ENCODE assay signal across 12 cellular contexts in genomic region chr15:20348900-20349773, GRCh38.
A peak's percentile ranks its signal among the peaks of the same experiment; 100 is the strongest.
DNase-seq lines count a peak whose midpoint lies in the region; ATAC-seq and TF ChIP-seq lines count a peak whose summit lies in the region.
"Had no signal": no experiment of that assay in that cellular context is flagged by ENCODE, and none has a peak within 500 bp of the region (broad histone marks: within the 10 kb centered on the region; RNA-seq: fewer than 3 reads in every experiment).

No MANE protein-coding gene starts in this region.

- no peaks in the 10 kb centered on the region for H3K79me1 ChIP-seq in H9 (ENCODE audit: insufficient read depth, low read depth, low read length, poor library complexity, severe bottlenecking)

- no peak overlapping the region for H3K18ac ChIP-seq in H9 (ENCODE audit: insufficient read length, low read depth, low read length)

- no peak overlapping the region for H3K9ac ChIP-seq in H9 (ENCODE audit: extremely low read depth, insufficient read length, low read length)

- peak; percentile 22 for DNase-seq in Daoy (ENCODE audit: low read depth)
- peak; percentile 31 for DNase-seq in H9
- peak; percentile 75 for DNase-seq in cardiac septum (ENCODE audit: low spot score)
- peak; percentile 87 for DNase-seq in posterior vena cava (ENCODE audit: low spot score)
- DNase-seq in stimulated activated naive CD4-positive, alpha-beta T cell (lab: John Stamatoyannopoulos, UW), result no peak
- no peak for DNase-seq in NCI-H748 (lab: John Stamatoyannopoulos, UW; ENCODE audit: unreplicated experiment)
- DNase-seq in NCI-H1930 (lab: John Stamatoyannopoulos, UW), result no peak
- DNase-seq: GDM1, hippocampal formation, NCI-H1417 treated with DMSO at 0.1 percent for 48 hours, NCI-H524 treated with DMSO at 0.1 percent for 48 hours had no signal

- H3K79me2 ChIP-seq in H9 (ENCODE audit: insufficient read depth, low read length), result no peaks in the 10 kb centered on the region

- peaks cover 27 to 38% (median 32%) of the 10 kb centered on the region in 3 experiments for H3K36me3 Mint-ChIP-seq in H9 (ENCODE audit: insufficient read depth in 1 of 3, low read depth in 3 of 3)

- no peaks in the 10 kb centered on the region for H3K9me3 Mint-ChIP-seq in H9

- no peak overlapping the region for H3K27ac Mint-ChIP-seq in H9

- no peak overlapping the region for H2AFZ ChIP-seq in H9 (ENCODE audit: low read length)

- no peak for ATAC-seq in HG02938 (IDR thresholded peaks at IDR 0.05; ENCODE audit: unreplicated experiment)

- no peak overlapping the region for H3K14ac ChIP-seq in H9 (ENCODE audit: insufficient read depth, low read length)

- H2BK120ac ChIP-seq in H9 (ENCODE audit: low read depth, low read length, poor library complexity, severe bottlenecking), result no peak overlapping the region

- no peak overlapping the region for H3K4me3 Mint-ChIP-seq in H9

- no peak overlapping the region for H3K27ac ChIP-seq in H9 (ENCODE audit: insufficient read length, low read depth, low read length)

- peaks cover 19% of the 10 kb centered on the region for H3K27me3 Mint-ChIP-seq in H9 (ENCODE audit: low read depth)

- H3K4me1 ChIP-seq in H9 (ENCODE audit: insufficient read depth, low read length), result no peaks in the 10 kb centered on the region

- no peak overlapping the region for H3K56ac ChIP-seq in H9 (ENCODE audit: insufficient read length, low read depth, low read length)

- H3K27me3 ChIP-seq in H9 (ENCODE audit: insufficient read depth, low read length), result no peaks in the 10 kb centered on the region

- no peak overlapping the region for H2AK5ac ChIP-seq in H9 (ENCODE audit: insufficient read length, low read length)

- H2BK5ac ChIP-seq in H9 (ENCODE audit: insufficient read length, low read length), result no peak overlapping the region

- H3K9me3 ChIP-seq in H9 (ENCODE audit: control insufficient read depth, low read depth, low read length), result peaks cover 100% of the 10 kb centered on the region

- no peak overlapping the region for H3K23ac ChIP-seq in H9 (ENCODE audit: insufficient read length, low read depth, low read length)

- no peak overlapping the region for H2BK20ac ChIP-seq in H9 (ENCODE audit: low read depth, low read length, poor library complexity, severe bottlenecking)

- H3K4ac ChIP-seq in H9 (ENCODE audit: low read depth, low read length), result no peak overlapping the region

- H3T11ph ChIP-seq in H9 (ENCODE audit: low read length), result no peak overlapping the region

- H3K4me1 Mint-ChIP-seq in H9, result no peaks in the 10 kb centered on the region

- no peak overlapping the region for H4K91ac ChIP-seq in H9 (ENCODE audit: insufficient read length, low read depth, low read length)

- WGBS in H9 (ENCODE audit: extremely low coverage, insufficient read length, low lambda C conversion rate), result no CpG with 5 or more reads among the region's 18 CpGs

- H3K4me2 ChIP-seq in H9 (ENCODE audit: insufficient read depth, insufficient read length, low read length), result no peak overlapping the region

- no peak overlapping the region for H4K5ac ChIP-seq in H9 (ENCODE audit: insufficient read length, low read depth, low read length)

- no peaks in the 10 kb centered on the region for H4K20me1 ChIP-seq in H9 (ENCODE audit: control insufficient read depth, insufficient read depth, insufficient read length)

- no peaks in the 10 kb centered on the region for H3K23me2 ChIP-seq in H9 (ENCODE audit: insufficient read length, low read depth, low read length, poor library complexity, severe bottlenecking)

- no peak overlapping the region for H2BK15ac ChIP-seq in H9 (ENCODE audit: low read depth, low read length)

- H2BK12ac ChIP-seq in H9 (ENCODE audit: insufficient read length, low read depth, low read length), result no peak overlapping the region

- no peak overlapping the region for H4K8ac ChIP-seq in H9 (replicated peaks; ENCODE audit: insufficient read length, low read depth, low read length)

- TF ChIP-seq CTCF in H9 (conservative IDR thresholded peaks at IDR 0.05), result no peak

- intact Hi-C loops in cardiac septum (cut with DNase I), result no loop called here
- intact Hi-C loops in posterior vena cava (cut with DNase I), result no loop called here

Comparison
In these comparisons a context has a peak if more than half of its experiments do, and no peak if none do; other contexts are left out.
1. DNase-seq: peak in Daoy (single experiment), H9 (single experiment), cardiac septum (single experiment) and posterior vena cava (single experiment); none in stimulated activated naive CD4-positive, alpha-beta T cell (0 of 6), NCI-H748 (single experiment) and NCI-H1930 (0 of 2).